ENCODE assay signal across 8 cellular contexts in the genomic region with DNA sequence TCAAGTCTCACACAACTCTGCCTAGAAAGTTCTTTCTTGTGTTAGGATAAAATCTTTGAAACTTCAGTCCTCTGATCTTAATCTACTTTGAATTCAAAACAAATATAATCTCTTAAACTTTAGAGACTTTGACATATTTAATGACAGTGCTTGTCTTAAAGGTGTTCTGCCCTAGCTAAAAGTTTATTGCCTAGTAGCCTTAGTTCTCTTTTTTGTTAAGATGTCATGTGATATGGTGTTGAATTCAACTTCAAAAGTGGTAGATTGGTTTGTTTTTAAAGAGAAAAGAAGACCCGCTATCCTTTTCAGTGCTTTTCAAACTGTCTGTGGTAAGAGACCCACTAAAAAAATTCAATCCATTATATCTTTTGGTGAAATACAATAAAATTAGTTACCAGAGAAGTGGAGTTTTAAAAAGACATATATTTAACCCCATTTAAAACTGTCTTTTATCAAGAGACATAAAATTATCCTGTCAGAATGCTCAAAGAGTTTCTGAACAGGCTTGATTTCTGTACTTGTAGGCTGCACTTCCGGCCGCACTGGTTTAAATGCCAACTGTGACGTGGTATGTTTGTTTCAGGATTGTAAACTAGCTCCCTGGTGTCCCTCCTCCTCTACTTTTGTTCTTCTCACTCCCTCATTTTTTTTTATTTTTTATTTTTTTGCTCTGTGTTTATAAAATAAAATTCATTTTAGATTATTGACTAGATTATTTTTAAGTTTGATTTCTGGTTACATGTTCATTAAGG.
DNase-seq lines count a peak whose midpoint lies in the region; ATAC-seq and TF ChIP-seq lines count a peak whose summit lies in the region.

No MANE protein-coding gene starts in this region.

- H3K9ac ChIP-seq in OCI-LY1 (ENCODE audit: low read length) (no peak overlapping the region), fibroblast of lung (ENCODE audit: insufficient read depth, low read length) (no peak overlapping the region)

- peaks cover 57% of the 10 kb centered on the region for H3K4me1 Mint-ChIP-seq in CD4-positive, alpha-beta T cell (ENCODE audit: low read depth)

- intact Hi-C loops in CD4-positive, alpha-beta T cell (cut with DNase I, micrococcal nuclease) = no loop called here

- H3K4me2 ChIP-seq in OCI-LY1 (ENCODE audit: low read length) (no peak overlapping the region), fibroblast of lung (ENCODE audit: extremely low read depth, insufficient read depth, low read length) (no peak overlapping the region)

- peak; percentile 54 for ATAC-seq in CD4-positive, alpha-beta T cell (ENCODE audit: poor library complexity)
- ATAC-seq in GM19395 (IDR thresholded peaks at IDR 0.05; ENCODE audit: unreplicated experiment) = no peak
- no peak for ATAC-seq in HG03095 (IDR thresholded peaks at IDR 0.05; ENCODE audit: unreplicated experiment)

- POLR2A ChIA-PET in CD4-positive, alpha-beta T cell (lab: Charles Lee) = interaction anchor here (1.2 kb wide), 1 partner anchor 33 kb away, joined by 3 read pairs; no protein-coding TSS in a partner anchor

- H3K9me3 ChIP-seq in CD4-positive, alpha-beta T cell (ENCODE audit: control insufficient read depth, low read length) = no peaks in the 10 kb centered on the region
- H3K9me3 ChIP-seq in OCI-LY1 (ENCODE audit: low read length) = no peaks in the 10 kb centered on the region
- H3K9me3 ChIP-seq in fibroblast of lung (ENCODE audit: control insufficient read depth, insufficient read depth, low read depth, low read length) = no peaks in the 10 kb centered on the region
- H3K9me3 ChIP-seq in neutrophil = no peaks in the 10 kb centered on the region

- H3F3A ChIP-seq in OCI-LY1 (ENCODE audit: insufficient read depth, low read length) = no peaks in the 10 kb centered on the region

- peak overlapping the region; percentile 42 for H3K4me3 Mint-ChIP-seq in CD4-positive, alpha-beta T cell

- peak in 1 of 10 experiments; percentile 9 for DNase-seq in CD4-positive, alpha-beta T cell
- DNase-seq in fibroblast of lung (ENCODE audit: low read depth in 2 of 2) (peak; percentile 71 to 82), activated gamma-delta T cell treated with Interleukin-2 at 50 U/mL for 16 hours (no peak)
- no peak for DNase-seq in activated effector memory CD4-positive, alpha-beta T cell treated with Interleukin-2 at 50 U/mL for 16 hours

- no peak for TF ChIP-seq CTCF in CD4-positive, alpha-beta T cell (IDR thresholded peaks at IDR 0.05)
- TF ChIP-seq CTCF in OCI-LY1 (IDR thresholded peaks at IDR 0.05; ENCODE audit: low read length) = no peak
- TF ChIP-seq CTCF in fibroblast of lung (conservative IDR thresholded peaks at IDR 0.05 in 1 of 2, IDR thresholded peaks at IDR 0.05 in 1 of 2; ENCODE audit: low read depth in 1 of 2, low read length in 2 of 2) = no peak
- TF ChIP-seq CTCF in neutrophil (IDR thresholded peaks at IDR 0.05) = no peak

- no peaks in the 10 kb centered on the region for H3K36me3 Mint-ChIP-seq in CD4-positive, alpha-beta T cell (ENCODE audit: low read depth)

- H3K27ac ChIP-seq in CD4-positive, alpha-beta T cell (ENCODE audit: low read depth, low read length) = no peak overlapping the region
- H3K27ac ChIP-seq in OCI-LY1 (ENCODE audit: low read depth, low read length, poor library complexity, severe bottlenecking) (peak overlapping the region; percentile 26), fibroblast of lung (ENCODE audit: insufficient read depth, low read length) (no peak overlapping the region), neutrophil (peak overlapping the region; percentile 1)

- H3K79me2 ChIP-seq in OCI-LY1 (ENCODE audit: insufficient read depth, low read length) = peaks cover 61% of the 10 kb centered on the region
- H3K79me2 ChIP-seq in fibroblast of lung (ENCODE audit: control insufficient read depth, insufficient read depth, low read length) = peaks cover 95% of the 10 kb centered on the region

- CTCF ChIA-PET in CD4-positive, alpha-beta T cell (lab: Charles Lee) = interaction anchor here (0.8 to 2.1 kb wide), 2 partner anchors 10 to 14 kb away, joined by 4 to 5 read pairs; no protein-coding TSS in a partner anchor

- no peaks in the 10 kb centered on the region for H3K9me2 ChIP-seq in OCI-LY1 (ENCODE audit: low read depth, low read length)

- peak overlapping the region; percentile 8 for H3K27ac Mint-ChIP-seq in CD4-positive, alpha-beta T cell

- H2AFZ ChIP-seq in OCI-LY1 (ENCODE audit: low read length) (no peak overlapping the region), fibroblast of lung (ENCODE audit: low read length) (no peak overlapping the region)

- no peaks in the 10 kb centered on the region for H3K9me3 Mint-ChIP-seq in CD4-positive, alpha-beta T cell

- H4K20me1 ChIP-seq in OCI-LY1 (ENCODE audit: insufficient read depth, low read length) (no peaks in the 10 kb centered on the region), fibroblast of lung (ENCODE audit: control insufficient read depth, extremely low read depth, insufficient read depth, low read length) (no peaks in the 10 kb centered on the region)

- H3K4me1 ChIP-seq in OCI-LY1 (ENCODE audit: insufficient read depth, low read length, severe bottlenecking) (peaks cover 13% of the 10 kb centered on the region), fibroblast of lung (ENCODE audit: control insufficient read depth, extremely low read depth, insufficient read depth, low read length) (peaks cover 4% of the 10 kb centered on the region), neutrophil (ENCODE audit: control insufficient read depth in 1 of 2, insufficient read depth in 1 of 2, low read depth in 1 of 2, low read length in 1 of 2) (peaks cover 19 to 21% of the 10 kb centered on the region in 2 experiments)

- H3K36me3 ChIP-seq in OCI-LY1 (ENCODE audit: insufficient read depth, low read length) (no peaks in the 10 kb centered on the region), fibroblast of lung (ENCODE audit: control insufficient read depth, insufficient read depth, low read length) (no peaks in the 10 kb centered on the region), neutrophil (no peaks in the 10 kb centered on the region)

- no peaks in the 10 kb centered on the region for H3K27me3 Mint-ChIP-seq in CD4-positive, alpha-beta T cell

- no peaks in the 10 kb centered on the region for H3K27me3 ChIP-seq in CD4-positive, alpha-beta T cell (ENCODE audit: control insufficient read depth, insufficient read depth, low read length)
- H3K27me3 ChIP-seq in OCI-LY1 (ENCODE audit: insufficient read depth, low read length) = no peaks in the 10 kb centered on the region
- H3K27me3 ChIP-seq in fibroblast of lung (ENCODE audit: control insufficient read depth, insufficient read depth, low read length) = no peaks in the 10 kb centered on the region
- no peaks in the 10 kb centered on the region for H3K27me3 ChIP-seq in neutrophil

- no peak overlapping the region for H3K4me3 ChIP-seq in OCI-LY1 (ENCODE audit: low read depth, low read length, poor library complexity, severe bottlenecking)
- H3K4me3 ChIP-seq in fibroblast of lung (replicated peaks in 1 of 4; ENCODE audit: control extremely low read depth in 1 of 4, insufficient read depth in 1 of 4, low read depth in 3 of 4, low read length in 4 of 4) = no peak overlapping the region
- no peak overlapping the region for H3K4me3 ChIP-seq in neutrophil (ENCODE audit: low read depth in 1 of 2, low read length in 1 of 2)

Comparison
In these comparisons a context has a peak if more than half of its experiments do, and no peak if none do; other contexts are left out.
1. DNase-seq: peak in fibroblast of lung (2 of 2); none in activated gamma-delta T cell treated with Interleukin-2 at 50 U/mL for 16 hours (single experiment) and activated effector memory CD4-positive, alpha-beta T cell treated with Interleukin-2 at 50 U/mL for 16 hours (single experiment).
2. H3K27ac ChIP-seq: peak in OCI-LY1 (single experiment) and neutrophil (single experiment); none in CD4-positive, alpha-beta T cell (single experiment) and fibroblast of lung (single experiment).